28 cellular contexts compared by ENCODE assay signal in the genomic region with DNA sequence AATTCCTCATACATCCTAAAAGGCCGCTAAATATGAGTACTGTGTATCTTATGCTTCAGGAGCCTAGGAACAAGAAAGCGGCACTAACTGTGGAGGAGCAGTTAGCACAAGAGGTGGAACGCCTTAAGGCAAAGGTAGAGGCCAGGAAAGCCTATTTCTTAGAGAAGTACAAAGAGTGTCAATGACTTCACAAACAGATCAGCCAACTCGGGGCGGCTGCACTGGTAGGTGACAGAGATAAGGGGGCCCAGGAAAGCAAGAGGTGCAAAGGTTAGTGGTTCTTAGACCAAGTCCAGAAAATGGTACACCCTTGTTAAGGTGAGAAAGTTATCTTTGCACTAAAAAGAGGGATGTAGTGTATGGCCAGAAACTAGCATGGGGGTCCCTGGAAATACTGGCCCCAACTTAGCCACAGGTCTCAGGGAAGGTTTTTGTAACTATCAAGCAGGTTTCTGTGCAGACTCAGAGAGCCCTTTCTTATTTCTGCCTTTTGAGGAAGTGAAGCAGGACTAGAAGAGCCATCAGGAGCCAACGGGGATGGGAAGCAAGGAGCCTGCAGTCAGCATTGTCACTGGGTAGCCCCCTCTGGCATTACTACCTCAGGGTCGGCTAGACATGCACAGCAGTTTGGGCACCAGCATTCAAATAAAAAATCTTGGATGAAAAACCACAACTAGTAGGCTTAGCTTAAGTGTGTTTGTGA. TPM values are rescaled to one million over a fixed set of nuclear protein-coding genes. Genes with fewer than 3 reads are reported as not detected.
"Had no signal": no experiment of that assay in that cellular context is flagged by ENCODE, and none has a peak within 500 bp of the region (broad histone marks: within the 10 kb centered on the region; RNA-seq: fewer than 3 reads in every experiment).

No MANE protein-coding gene starts in this region.

- H3K27ac ChIP-seq: adrenal gland, KMS-11, SJCRH30 had no signal

- H3K4me3 Mint-ChIP-seq: activated CD4-positive, alpha-beta memory T cell treated with anti-CD3 and anti-CD28 coated beads for 36 hours; activated CD4-positive, alpha-beta T cell treated with anti-CD3 and anti-CD28 coated beads, Interleukin-2, amount 10 ng/mL, durations not matched to agents 7 days and 5 days; activated naive CD8-positive, alpha-beta T cell treated with anti-CD3 and anti-CD28 coated beads, Interleukin-2, amount 10 ng/mL, durations not matched to agents 7 days and 5 days; activated T-cell treated with anti-CD3 and anti-CD28 coated beads, Interleukin-2, amount 50 U/mL, for 72 hours; T-helper 1 cell treated with Interleukin-12 subunit alpha and Interleukin-12 subunit beta and Interleukin-4 antibody, amounts not matched to agents 30 μg/mL and 1 μg/mL, for 36 hours had no signal

- H3K9ac ChIP-seq: KMS-11, SK-N-SH had no signal

- H3K9me3 Mint-ChIP-seq: activated CD4-positive, alpha-beta memory T cell treated with anti-CD3 and anti-CD28 coated beads for 36 hours; activated CD4-positive, alpha-beta T cell treated with anti-CD3 and anti-CD28 coated beads, Interleukin-2, amount 10 ng/mL, durations not matched to agents 7 days and 5 days; activated naive CD8-positive, alpha-beta T cell treated with anti-CD3 and anti-CD28 coated beads, Interleukin-2, amount 10 ng/mL, durations not matched to agents 7 days and 5 days; activated T-cell treated with anti-CD3 and anti-CD28 coated beads, Interleukin-2, amount 50 U/mL, for 72 hours; activated T-helper 2 cell treated with anti-CD3 and anti-CD28 coated beads, Interferon-gamma antibody, Interleukin-2, Interleukin-4, amounts not matched to agents 10 μg/mL and 5 μg/mL and 100 μg/mL, durations not matched to agents 14 hours and 24 hours and 36 hours; T-helper 1 cell treated with Interleukin-12 subunit alpha and Interleukin-12 subunit beta and Interleukin-4 antibody, amounts not matched to agents 30 μg/mL and 1 μg/mL, for 36 hours had no signal

- DNase-seq: activated CD4-positive, alpha-beta memory T cell treated with anti-CD3 and anti-CD28 coated beads for 36 hours; activated CD4-positive, alpha-beta T cell treated with anti-CD3 and anti-CD28 coated beads, Interleukin-2, amount 10 ng/mL, durations not matched to agents 7 days and 5 days; activated CD4-positive, CD25-positive, alpha-beta regulatory T cell; activated CD8-positive, alpha-beta memory T cell treated with anti-CD3 and anti-CD28 coated beads, Interleukin-2, amount 50 U/mL, for 4 hours; activated gamma-delta T cell treated with Interleukin-2 at 50 U/mL for 16 hours; activated naive CD4-positive, alpha-beta T cell treated with anti-CD3 and anti-CD28 coated beads, Interleukin-2, amount 50 U/mL, for 16 hours; activated naive CD8-positive, alpha-beta T cell treated with anti-CD3 and anti-CD28 coated beads, Interleukin-2, amount 10 ng/mL, durations not matched to agents 7 days and 5 days; activated T-cell treated with anti-CD3 and anti-CD28 coated beads, Interleukin-2, amount 50 U/mL, for 72 hours; adrenal gland; anterior cingulate cortex; cerebellar nuclear complex; NCI-H1105 treated with DMSO at 0.1 percent for 48 hours; NCI-H1436 treated with DMSO at 0.1 percent for 48 hours; NCI-H187; NCI-H2081; NCI-H510A treated with DMSO at 0.1 percent for 48 hours; Right ventricle myocardium superior; RPMI8226; SJCRH30; SK-N-SH; SW 1271; T-helper 9 cell had no signal

- H3K27ac Mint-ChIP-seq: activated CD4-positive, alpha-beta memory T cell treated with anti-CD3 and anti-CD28 coated beads for 36 hours; activated CD4-positive, alpha-beta T cell treated with anti-CD3 and anti-CD28 coated beads, Interleukin-2, amount 10 ng/mL, durations not matched to agents 7 days and 5 days; T-helper 1 cell treated with Interleukin-12 subunit alpha and Interleukin-12 subunit beta and Interleukin-4 antibody, amounts not matched to agents 30 μg/mL and 1 μg/mL, for 36 hours had no signal

- H3K4me2 ChIP-seq: KMS-11, SK-N-SH had no signal

- H3K4me1 ChIP-seq: adrenal gland, SJCRH30 had no signal

- H3K27me3 ChIP-seq: adrenal gland, SJCRH30 had no signal

- H3K27me3 Mint-ChIP-seq: activated CD4-positive, alpha-beta memory T cell treated with anti-CD3 and anti-CD28 coated beads for 36 hours; activated CD4-positive, alpha-beta T cell treated with anti-CD3 and anti-CD28 coated beads, Interleukin-2, amount 10 ng/mL, durations not matched to agents 7 days and 5 days; activated naive CD8-positive, alpha-beta T cell treated with anti-CD3 and anti-CD28 coated beads, Interleukin-2, amount 10 ng/mL, durations not matched to agents 7 days and 5 days had no signal

- FAIRE-seq: colon, TTC549 had no signal

- H3K4me3 ChIP-seq: adrenal gland, SJCRH30 had no signal

- H3K9me3 ChIP-seq: adrenal gland, SJCRH30, SK-N-SH had no signal

- H3K36me3 ChIP-seq: SJCRH30 had no signal

RNA-seq across cellular contexts. Expression of a gene that starts 37.9 kb away (rescaled TPM):
- total RNA-seq: activated CD4-positive, alpha-beta memory T cell treated with anti-CD3 and anti-CD28 coated beads for 36 hours; activated CD4-positive, alpha-beta T cell treated with anti-CD3 and anti-CD28 coated beads, Interleukin-2, amount 10 ng/mL, durations not matched to agents 7 days and 5 days; activated naive CD8-positive, alpha-beta T cell treated with anti-CD3 and anti-CD28 coated beads, Interleukin-2, amount 10 ng/mL, durations not matched to agents 7 days and 5 days; activated T-cell treated with anti-CD3 and anti-CD28 coated beads, Interleukin-2, amount 50 U/mL, for 72 hours; activated T-helper 2 cell treated with anti-CD3 and anti-CD28 coated beads, Interferon-gamma antibody, Interleukin-2, Interleukin-4, amounts not matched to agents 10 μg/mL and 5 μg/mL and 100 μg/mL, durations not matched to agents 14 hours and 24 hours and 36 hours; cardiac septum; Right ventricle myocardium superior had no signal
